Comparison of ENCODE assay signal across 15 cellular contexts in the genomic region with DNA sequence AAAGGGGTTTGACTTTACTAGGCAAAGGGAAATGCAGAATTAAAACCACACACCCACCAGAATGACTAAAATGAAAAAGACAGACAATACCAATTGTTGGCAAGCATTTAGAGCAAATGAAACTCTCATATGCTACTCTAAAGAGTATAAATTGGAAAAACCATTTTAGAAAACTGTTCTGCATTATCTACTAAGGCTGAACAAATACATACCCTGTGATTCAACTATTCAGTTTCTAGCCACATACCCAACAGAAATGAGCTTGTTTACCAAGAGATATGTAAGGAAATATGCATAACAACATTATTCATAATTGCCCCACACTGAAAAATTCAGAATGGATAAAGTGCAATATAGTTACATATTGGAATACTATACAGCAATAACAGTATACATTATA. TPM values are rescaled to one million over a fixed set of nuclear protein-coding genes. Genes with fewer than 3 reads are reported as not detected.
A peak's percentile ranks its signal among the peaks of the same experiment; 100 is the strongest.
DNase-seq lines count a peak whose midpoint lies in the region; ATAC-seq and TF ChIP-seq lines count a peak whose summit lies in the region.
"Had no signal": no experiment of that assay in that cellular context is flagged by ENCODE, and none has a peak within 500 bp of the region (broad histone marks: within the 10 kb centered on the region; RNA-seq: fewer than 3 reads in every experiment).

No MANE protein-coding gene starts in this region.

- peaks cover 42% of the 10 kb centered on the region for H3K4me1 Mint-ChIP-seq in activated CD8-positive, alpha-beta T cell treated with anti-CD3 and anti-CD28 coated beads for 36 hours (ENCODE audit: low read depth)
- H3K4me1 Mint-ChIP-seq in activated CD8-positive, alpha-beta T cell treated with anti-CD3 and anti-CD28 coated beads, Interleukin-2, amount 10 ng/mL, durations not matched to agents 7 days and 5 days (ENCODE audit: low read depth) = peaks cover 39% of the 10 kb centered on the region
- peaks cover 89% of the 10 kb centered on the region for H3K4me1 Mint-ChIP-seq in activated T-helper 1 cell treated with anti-CD3 and anti-CD28 coated beads, Interleukin-12 subunit alpha, Interleukin-12 subunit beta, Interleukin-2, Interleukin-4 antibody, amounts not matched to agents 30 ng/mL and 10 ng/mL and 1 ng/mL, durations not matched to agents 14 hours and 24 hours and 36 hours (ENCODE audit: low read depth)
- peaks cover 54% of the 10 kb centered on the region for H3K4me1 Mint-ChIP-seq in activated naive CD8-positive, alpha-beta T cell treated with anti-CD3 and anti-CD28 coated beads, Interleukin-2, amount 50 U/mL, for 24 hours
- peaks cover 51% of the 10 kb centered on the region for H3K4me1 Mint-ChIP-seq in stimulated activated effector memory CD8-positive, alpha-beta T cell treated with anti-CD3 and anti-CD28 coated beads, Interleukin-12 subunit alpha, Interleukin-12 subunit beta, amount 100 ng/mL, for 72 hours
- H3K4me1 Mint-ChIP-seq: B cell had no signal

- no peak for TF ChIP-seq CTCF in activated CD8-positive, alpha-beta T cell treated with anti-CD3 and anti-CD28 coated beads for 36 hours (IDR thresholded peaks at IDR 0.05)

- no peak overlapping the region for H3K27ac Mint-ChIP-seq in activated CD8-positive, alpha-beta T cell treated with anti-CD3 and anti-CD28 coated beads for 36 hours
- H3K27ac Mint-ChIP-seq in activated CD8-positive, alpha-beta T cell treated with anti-CD3 and anti-CD28 coated beads, Interleukin-2, amount 10 ng/mL, durations not matched to agents 7 days and 5 days = no peak overlapping the region
- peak overlapping the region; percentile 49 for H3K27ac Mint-ChIP-seq in activated T-helper 1 cell treated with anti-CD3 and anti-CD28 coated beads, Interleukin-12 subunit alpha, Interleukin-12 subunit beta, Interleukin-2, Interleukin-4 antibody, amounts not matched to agents 30 ng/mL and 10 ng/mL and 1 ng/mL, durations not matched to agents 14 hours and 24 hours and 36 hours
- H3K27ac Mint-ChIP-seq in activated naive CD8-positive, alpha-beta T cell treated with anti-CD3 and anti-CD28 coated beads, Interleukin-2, amount 50 U/mL, for 24 hours = no peak overlapping the region
- no peak overlapping the region for H3K27ac Mint-ChIP-seq in stimulated activated effector memory CD8-positive, alpha-beta T cell treated with anti-CD3 and anti-CD28 coated beads, Interleukin-12 subunit alpha, Interleukin-12 subunit beta, amount 100 ng/mL, for 72 hours
- H3K27ac Mint-ChIP-seq: B cell; CD4-positive, alpha-beta memory T cell; H9 had no signal

- H3K36me3 Mint-ChIP-seq in activated CD8-positive, alpha-beta T cell treated with anti-CD3 and anti-CD28 coated beads for 36 hours (ENCODE audit: low read depth) = no peaks in the 10 kb centered on the region
- no peaks in the 10 kb centered on the region for H3K36me3 Mint-ChIP-seq in activated CD8-positive, alpha-beta T cell treated with anti-CD3 and anti-CD28 coated beads, Interleukin-2, amount 10 ng/mL, durations not matched to agents 7 days and 5 days (ENCODE audit: low read depth)
- H3K36me3 Mint-ChIP-seq in activated T-helper 1 cell treated with anti-CD3 and anti-CD28 coated beads, Interleukin-12 subunit alpha, Interleukin-12 subunit beta, Interleukin-2, Interleukin-4 antibody, amounts not matched to agents 30 ng/mL and 10 ng/mL and 1 ng/mL, durations not matched to agents 14 hours and 24 hours and 36 hours (ENCODE audit: low read depth) = peaks cover 10% of the 10 kb centered on the region
- H3K36me3 Mint-ChIP-seq in activated naive CD8-positive, alpha-beta T cell treated with anti-CD3 and anti-CD28 coated beads, Interleukin-2, amount 50 U/mL, for 24 hours (ENCODE audit: low read depth) = peaks cover 2% of the 10 kb centered on the region
- H3K36me3 Mint-ChIP-seq in stimulated activated effector memory CD8-positive, alpha-beta T cell treated with anti-CD3 and anti-CD28 coated beads, Interleukin-12 subunit alpha, Interleukin-12 subunit beta, amount 100 ng/mL, for 72 hours = no peaks in the 10 kb centered on the region
- H3K36me3 Mint-ChIP-seq: CD4-positive, alpha-beta memory T cell had no signal

- no peak for DNase-seq in activated CD8-positive, alpha-beta T cell treated with anti-CD3 and anti-CD28 coated beads for 36 hours
- no peak for DNase-seq in activated CD8-positive, alpha-beta T cell treated with anti-CD3 and anti-CD28 coated beads, Interleukin-2, amount 10 ng/mL, durations not matched to agents 7 days and 5 days
- DNase-seq in activated T-helper 1 cell treated with anti-CD3 and anti-CD28 coated beads, Interleukin-12 subunit alpha, Interleukin-12 subunit beta, Interleukin-2, Interleukin-4 antibody, amounts not matched to agents 30 ng/mL and 10 ng/mL and 1 ng/mL, durations not matched to agents 14 hours and 24 hours and 36 hours (ENCODE audit: low spot score) = no peak
- no peak for DNase-seq in activated naive CD8-positive, alpha-beta T cell treated with anti-CD3 and anti-CD28 coated beads, Interleukin-2, amount 50 U/mL, for 24 hours
- DNase-seq in stimulated activated effector memory CD8-positive, alpha-beta T cell treated with anti-CD3 and anti-CD28 coated beads, Interleukin-12 subunit alpha, Interleukin-12 subunit beta, amount 100 ng/mL, for 72 hours (ENCODE audit: low spot score in 2 of 2) = no peak
- no peak for DNase-seq in NCI-H226
- DNase-seq in C1 segment of cervical spinal cord (lab: John Stamatoyannopoulos, UW) = no peak
- DNase-seq: CD4-positive, alpha-beta memory T cell; COR-L47; DMS153; DMS79 treated with DMSO at 0.1 percent for 48 hours; EL; GOT3; H9 had no signal

- CTCF ChIA-PET in activated CD8-positive, alpha-beta T cell treated with anti-CD3 and anti-CD28 coated beads for 36 hours (lab: Charles Lee) = interaction anchor here (2.0 kb wide), 1 partner anchor 38 kb away, joined by 9 read pairs; no protein-coding TSS in a partner anchor
- CTCF ChIA-PET in activated CD8-positive, alpha-beta T cell treated with anti-CD3 and anti-CD28 coated beads, Interleukin-2, amount 10 ng/mL, durations not matched to agents 7 days and 5 days (lab: Charles Lee) = interaction anchor here (0.7 to 1.7 kb wide), 4 partner anchors 10 to 222 kb away, joined by 3 to 6 read pairs (median 4); no protein-coding TSS in a partner anchor

- POLR2A ChIA-PET in activated CD8-positive, alpha-beta T cell treated with anti-CD3 and anti-CD28 coated beads for 36 hours (lab: Charles Lee) = no interaction called here
- POLR2A ChIA-PET in activated CD8-positive, alpha-beta T cell treated with anti-CD3 and anti-CD28 coated beads, Interleukin-2, amount 10 ng/mL, durations not matched to agents 7 days and 5 days (lab: Charles Lee) = interaction anchor here (0.6 kb wide), 1 partner anchor 41 kb away, joined by 3 read pairs; no protein-coding TSS in a partner anchor

- peaks cover 15% of the 10 kb centered on the region for H3K27me3 Mint-ChIP-seq in activated CD8-positive, alpha-beta T cell treated with anti-CD3 and anti-CD28 coated beads for 36 hours
- peaks cover 21% of the 10 kb centered on the region for H3K27me3 Mint-ChIP-seq in activated CD8-positive, alpha-beta T cell treated with anti-CD3 and anti-CD28 coated beads, Interleukin-2, amount 10 ng/mL, durations not matched to agents 7 days and 5 days (ENCODE audit: low read depth)
- peaks cover 11% of the 10 kb centered on the region for H3K27me3 Mint-ChIP-seq in activated T-helper 1 cell treated with anti-CD3 and anti-CD28 coated beads, Interleukin-12 subunit alpha, Interleukin-12 subunit beta, Interleukin-2, Interleukin-4 antibody, amounts not matched to agents 30 ng/mL and 10 ng/mL and 1 ng/mL, durations not matched to agents 14 hours and 24 hours and 36 hours (ENCODE audit: insufficient read depth)
- peaks cover 24% of the 10 kb centered on the region for H3K27me3 Mint-ChIP-seq in activated naive CD8-positive, alpha-beta T cell treated with anti-CD3 and anti-CD28 coated beads, Interleukin-2, amount 50 U/mL, for 24 hours

- no peak overlapping the region for H3K4me3 Mint-ChIP-seq in activated CD8-positive, alpha-beta T cell treated with anti-CD3 and anti-CD28 coated beads for 36 hours
- H3K4me3 Mint-ChIP-seq in activated CD8-positive, alpha-beta T cell treated with anti-CD3 and anti-CD28 coated beads, Interleukin-2, amount 10 ng/mL, durations not matched to agents 7 days and 5 days = no peak overlapping the region
- H3K4me3 Mint-ChIP-seq in activated T-helper 1 cell treated with anti-CD3 and anti-CD28 coated beads, Interleukin-12 subunit alpha, Interleukin-12 subunit beta, Interleukin-2, Interleukin-4 antibody, amounts not matched to agents 30 ng/mL and 10 ng/mL and 1 ng/mL, durations not matched to agents 14 hours and 24 hours and 36 hours = peak overlapping the region; percentile 19
- no peak overlapping the region for H3K4me3 Mint-ChIP-seq in activated naive CD8-positive, alpha-beta T cell treated with anti-CD3 and anti-CD28 coated beads, Interleukin-2, amount 50 U/mL, for 24 hours
- H3K4me3 Mint-ChIP-seq in stimulated activated effector memory CD8-positive, alpha-beta T cell treated with anti-CD3 and anti-CD28 coated beads, Interleukin-12 subunit alpha, Interleukin-12 subunit beta, amount 100 ng/mL, for 72 hours = no peak overlapping the region
- H3K4me3 Mint-ChIP-seq: B cell; CD4-positive, alpha-beta memory T cell; H9 had no signal

- intact Hi-C loops in activated CD8-positive, alpha-beta T cell treated with anti-CD3 and anti-CD28 coated beads for 36 hours (cut with micrococcal nuclease) = no loop called here
- intact Hi-C loops in activated T-helper 1 cell treated with anti-CD3 and anti-CD28 coated beads, Interleukin-12 subunit alpha, Interleukin-12 subunit beta, Interleukin-2, Interleukin-4 antibody, amounts not matched to agents 30 ng/mL and 10 ng/mL and 1 ng/mL, durations not matched to agents 14 hours and 24 hours and 36 hours (cut with micrococcal nuclease) = loop anchor here (1.0 to 2.0 kb wide), 2 partner anchors 55 to 111 kb away; no protein-coding TSS in a partner anchor

- no peaks in the 10 kb centered on the region for H3K9me3 Mint-ChIP-seq in activated CD8-positive, alpha-beta T cell treated with anti-CD3 and anti-CD28 coated beads for 36 hours
- H3K9me3 Mint-ChIP-seq in activated CD8-positive, alpha-beta T cell treated with anti-CD3 and anti-CD28 coated beads, Interleukin-2, amount 10 ng/mL, durations not matched to agents 7 days and 5 days (ENCODE audit: insufficient read depth) = no peaks in the 10 kb centered on the region
- peaks cover 3% of the 10 kb centered on the region for H3K9me3 Mint-ChIP-seq in activated T-helper 1 cell treated with anti-CD3 and anti-CD28 coated beads, Interleukin-12 subunit alpha, Interleukin-12 subunit beta, Interleukin-2, Interleukin-4 antibody, amounts not matched to agents 30 ng/mL and 10 ng/mL and 1 ng/mL, durations not matched to agents 14 hours and 24 hours and 36 hours
- no peaks in the 10 kb centered on the region for H3K9me3 Mint-ChIP-seq in activated naive CD8-positive, alpha-beta T cell treated with anti-CD3 and anti-CD28 coated beads, Interleukin-2, amount 50 U/mL, for 24 hours
- H3K9me3 Mint-ChIP-seq in stimulated activated effector memory CD8-positive, alpha-beta T cell treated with anti-CD3 and anti-CD28 coated beads, Interleukin-12 subunit alpha, Interleukin-12 subunit beta, amount 100 ng/mL, for 72 hours = no peaks in the 10 kb centered on the region
- H3K9me3 Mint-ChIP-seq: CD4-positive, alpha-beta memory T cell; H9 had no signal

- peak; percentile 41 for ATAC-seq in activated CD8-positive, alpha-beta T cell treated with anti-CD3 and anti-CD28 coated beads for 36 hours
- ATAC-seq in activated CD8-positive, alpha-beta T cell treated with anti-CD3 and anti-CD28 coated beads, Interleukin-2, amount 10 ng/mL, durations not matched to agents 7 days and 5 days = no peak
- ATAC-seq in activated naive CD8-positive, alpha-beta T cell treated with anti-CD3 and anti-CD28 coated beads, Interleukin-2, amount 50 U/mL, for 24 hours = peak; percentile 33
- ATAC-seq in stimulated activated effector memory CD8-positive, alpha-beta T cell treated with anti-CD3 and anti-CD28 coated beads, Interleukin-12 subunit alpha, Interleukin-12 subunit beta, amount 100 ng/mL, for 72 hours = peak; percentile 65

RNA-seq across cellular contexts. Expression of a gene that starts 8.5 kb away (rescaled TPM):
- not detected for total RNA-seq in activated CD8-positive, alpha-beta T cell treated with anti-CD3 and anti-CD28 coated beads for 36 hours
- total RNA-seq in activated CD8-positive, alpha-beta T cell treated with anti-CD3 and anti-CD28 coated beads, Interleukin-2, amount 10 ng/mL, durations not matched to agents 7 days and 5 days = not detected
- total RNA-seq in activated T-helper 1 cell treated with anti-CD3 and anti-CD28 coated beads, Interleukin-12 subunit alpha, Interleukin-12 subunit beta, Interleukin-2, Interleukin-4 antibody, amounts not matched to agents 30 ng/mL and 10 ng/mL and 1 ng/mL, durations not matched to agents 14 hours and 24 hours and 36 hours = 3.4 TPM in 2 replicates
- total RNA-seq: B cell; CD4-positive, alpha-beta memory T cell; H9 had no signal

RNA-seq across cellular contexts. Expression of a gene that starts 36.3 kb away (rescaled TPM):
- total RNA-seq in activated CD8-positive, alpha-beta T cell treated with anti-CD3 and anti-CD28 coated beads for 36 hours = not detected
- under 1 TPM in 1 of 2 experiments, not detected in 1; 0.23 TPM for total RNA-seq in activated CD8-positive, alpha-beta T cell treated with anti-CD3 and anti-CD28 coated beads, Interleukin-2, amount 10 ng/mL, durations not matched to agents 7 days and 5 days
- total RNA-seq in activated T-helper 1 cell treated with anti-CD3 and anti-CD28 coated beads, Interleukin-12 subunit alpha, Interleukin-12 subunit beta, Interleukin-2, Interleukin-4 antibody, amounts not matched to agents 30 ng/mL and 10 ng/mL and 1 ng/mL, durations not matched to agents 14 hours and 24 hours and 36 hours = 6.9 and 8.1 TPM in 2 replicates
- total RNA-seq: B cell; CD4-positive, alpha-beta memory T cell; H9 had no signal
